ENCODE assay signal across 19 cellular contexts in genomic region chr12:96466939-96467751, GRCh38. TPM values are rescaled to one million over a fixed set of nuclear protein-coding genes. Genes with fewer than 3 reads are reported as not detected.
A peak's percentile ranks its signal among the peaks of the same experiment; 100 is the strongest.
DNase-seq lines count a peak whose midpoint lies in the region; ATAC-seq and TF ChIP-seq lines count a peak whose summit lies in the region.
"Had no signal": no experiment of that assay in that cellular context is flagged by ENCODE, and none has a peak within 500 bp of the region (broad histone marks: within the 10 kb centered on the region; RNA-seq: fewer than 3 reads in every experiment).

No MANE protein-coding gene starts in this region.

- H3K36me3 ChIP-seq in RWPE2 (ENCODE audit: low read depth) (no peaks in the 10 kb centered on the region), esophagus muscularis mucosa (no peaks in the 10 kb centered on the region)
- H3K36me3 ChIP-seq: cardiac muscle cell, suprapubic skin had no signal

- DNase-seq in Calu3 (peak; percentile 22), HCEC 1CT (peak; percentile 31), RWPE2 (ENCODE audit: low spot score) (no peak), glomerular visceral epithelial cell (ENCODE audit: extremely low spot score) (peak; percentile 65), NCI-H187 treated with DMSO at 0.1 percent for 48 hours (lab: John Stamatoyannopoulos, UW) (no peak), DMS153 treated with DMSO at 0.1 percent for 48 hours (lab: John Stamatoyannopoulos, UW; ENCODE audit: unreplicated experiment) (no peak), esophagus muscularis mucosa (ENCODE audit: extremely low spot score) (no peak), GM03348 (ENCODE audit: low spot score) (no peak)
- DNase-seq: activated B cell treated with CpG ODN at 0.5 μM for 24 hours; activated naive CD4-positive, alpha-beta T cell treated with anti-CD3 and anti-CD28 coated beads, Interleukin-2, amount 10 ng/mL, durations not matched to agents 7 days and 5 days; DND-41; head of caudate nucleus; left cardiac atrium; NCI-H2171 treated with DMSO at 0.1 percent for 48 hours; OCI-M1; SW 1271 had no signal

- H3K4me3 Mint-ChIP-seq in Calu3 (ENCODE audit: low read depth, unreplicated experiment), result peak overlapping the region; percentile 10
- H3K4me3 Mint-ChIP-seq: activated B cell treated with CpG ODN at 0.5 μM for 24 hours; activated naive CD4-positive, alpha-beta T cell treated with anti-CD3 and anti-CD28 coated beads, Interleukin-2, amount 10 ng/mL, durations not matched to agents 7 days and 5 days had no signal

- whole genome bisulfite sequencing in esophagus muscularis mucosa, result 85% methylated on average over 3 of the region's 3 CpGs

- no peak for TF ChIP-seq POLR2A in esophagus muscularis mucosa (IDR thresholded peaks at IDR 0.05; ENCODE audit: low read depth)

- H3K4me3 ChIP-seq in RWPE2 (ENCODE audit: severe bottlenecking), result no peak overlapping the region
- H3K4me3 ChIP-seq in esophagus muscularis mucosa, result no peak overlapping the region
- H3K4me3 ChIP-seq: cardiac muscle cell, suprapubic skin had no signal

- no peaks in the 10 kb centered on the region for H3K27me3 Mint-ChIP-seq in Calu3 (ENCODE audit: unreplicated experiment)
- H3K27me3 Mint-ChIP-seq: activated B cell treated with CpG ODN at 0.5 μM for 24 hours; activated naive CD4-positive, alpha-beta T cell treated with anti-CD3 and anti-CD28 coated beads, Interleukin-2, amount 10 ng/mL, durations not matched to agents 7 days and 5 days had no signal

- TF ChIP-seq CTCF in Calu3 (IDR thresholded peaks at IDR 0.05; ENCODE audit: unreplicated experiment), result no peak
- no peak for TF ChIP-seq CTCF in RWPE2 (IDR thresholded peaks at IDR 0.05; ENCODE audit: poor library complexity, severe bottlenecking)
- no peak for TF ChIP-seq CTCF in esophagus muscularis mucosa (IDR thresholded peaks at IDR 0.05)

- H3K27ac ChIP-seq in RWPE2 (ENCODE audit: poor library complexity, severe bottlenecking), result peak overlapping the region; percentile 70
- H3K27ac ChIP-seq in esophagus muscularis mucosa (replicated peaks in 1 of 4), result no peak overlapping the region
- H3K27ac ChIP-seq: cardiac muscle cell, suprapubic skin had no signal

- peaks cover 15% of the 10 kb centered on the region for H3K4me1 Mint-ChIP-seq in Calu3 (ENCODE audit: low read depth, unreplicated experiment)
- H3K4me1 Mint-ChIP-seq: activated B cell treated with CpG ODN at 0.5 μM for 24 hours; activated naive CD4-positive, alpha-beta T cell treated with anti-CD3 and anti-CD28 coated beads, Interleukin-2, amount 10 ng/mL, durations not matched to agents 7 days and 5 days had no signal

- CTCF ChIA-PET in Calu3 (lab: Charles Lee), result no interaction called here

- intact Hi-C loops in Calu3 (cut with micrococcal nuclease; ENCODE audit: unreplicated experiment) (no loop called here), esophagus muscularis mucosa (cut with DNase I) (no loop called here)

- BruUV-seq in Calu3 (replicated peaks; lab: Mats Ljungman, UMichigan), result no TSS peak

- TF ChIP-seq EP300 in esophagus muscularis mucosa (IDR thresholded peaks at IDR 0.05), result no peak

- H3K4me1 ChIP-seq in RWPE2 (ENCODE audit: insufficient read depth, poor library complexity, severe bottlenecking) (peaks cover 11% of the 10 kb centered on the region), esophagus muscularis mucosa (no peaks in the 10 kb centered on the region)
- H3K4me1 ChIP-seq: suprapubic skin had no signal

- H3K27me3 ChIP-seq in RWPE2 (ENCODE audit: insufficient read depth, poor library complexity, severe bottlenecking), result no peaks in the 10 kb centered on the region
- no peaks in the 10 kb centered on the region for H3K27me3 ChIP-seq in esophagus muscularis mucosa
- H3K27me3 ChIP-seq: cardiac muscle cell, suprapubic skin had no signal

- H3K27ac Mint-ChIP-seq in Calu3 (ENCODE audit: unreplicated experiment), result peak overlapping the region; percentile 46
- H3K27ac Mint-ChIP-seq: activated B cell treated with CpG ODN at 0.5 μM for 24 hours; activated naive CD4-positive, alpha-beta T cell treated with anti-CD3 and anti-CD28 coated beads, Interleukin-2, amount 10 ng/mL, durations not matched to agents 7 days and 5 days had no signal

- ATAC-seq in RWPE2 (ENCODE audit: low read depth), result peak; percentile 76
- ATAC-seq: left cardiac atrium had no signal

- H3K9me3 Mint-ChIP-seq in Calu3 (ENCODE audit: low read depth, unreplicated experiment), result no peaks in the 10 kb centered on the region

- H3K36me3 Mint-ChIP-seq in Calu3 (ENCODE audit: insufficient read depth, unreplicated experiment), result no peaks in the 10 kb centered on the region

- H3K9me3 ChIP-seq in RWPE2 (ENCODE audit: severe bottlenecking) (no peaks in the 10 kb centered on the region), esophagus muscularis mucosa (peaks cover 0 to 3% (median 0%) of the 10 kb centered on the region in 4 donors)
- H3K9me3 ChIP-seq: suprapubic skin had no signal

RNA-seq across cellular contexts. Expression of gene CFAP54, which starts 22.2 kb away (rescaled TPM):
- 0.35 and 1.2 TPM in 2 replicates for total RNA-seq in Calu3 (2022)
- total RNA-seq in esophagus muscularis mucosa, result 1 to 10 TPM; 3.0 to 5.8 (median 4.3) TPM
- total RNA-seq: HT-29 had no signal

Comparison
In these comparisons a context has a peak if more than half of its experiments do, and no peak if none do; other contexts are left out.
1. DNase-seq: peak in Calu3 (single experiment), HCEC 1CT (single experiment) and glomerular visceral epithelial cell (single experiment); none in RWPE2 (single experiment), NCI-H187 treated with DMSO at 0.1 percent for 48 hours (single experiment), DMS153 treated with DMSO at 0.1 percent for 48 hours (single experiment), esophagus muscularis mucosa (single experiment) and GM03348 (single experiment).